22 cellular contexts compared by ENCODE assay signal in the genomic region with DNA sequence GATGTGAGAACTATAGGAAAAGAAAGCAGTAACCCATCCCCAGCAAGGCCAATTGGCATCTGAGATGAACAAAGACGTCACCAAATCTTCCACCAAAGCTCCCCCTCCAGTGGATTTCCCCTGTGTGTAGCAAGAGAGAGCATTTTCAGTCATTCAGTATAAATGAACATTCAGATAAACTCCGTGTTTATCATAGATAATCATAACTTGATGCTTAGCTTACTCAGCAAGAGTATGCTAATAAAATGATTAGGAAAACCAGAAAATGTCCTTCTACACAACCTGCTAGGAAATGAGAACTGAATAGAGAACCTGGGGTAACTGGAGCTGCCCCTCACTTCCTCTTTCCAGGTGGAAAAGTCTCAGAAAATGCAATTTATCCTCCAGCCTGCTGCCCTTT.
A peak's percentile ranks its signal among the peaks of the same experiment; 100 is the strongest.
DNase-seq lines count a peak whose midpoint lies in the region; ATAC-seq and TF ChIP-seq lines count a peak whose summit lies in the region.
"Had no signal": no experiment of that assay in that cellular context is flagged by ENCODE, and none has a peak within 500 bp of the region (broad histone marks: within the 10 kb centered on the region; RNA-seq: fewer than 3 reads in every experiment).

No MANE protein-coding gene starts in this region.

- intact Hi-C loops in ovary (cut with DNase I): no loop called here

- H3K4me3 ChIP-seq in GM12865 (ENCODE audit: low read depth, low read length): no peak overlapping the region
- H3K4me3 ChIP-seq in OCI-LY3 (ENCODE audit: low read length): no peak overlapping the region
- H3K4me3 ChIP-seq in ovary: no peak overlapping the region
- H3K4me3 ChIP-seq: testis had no signal

- H3K36me3 ChIP-seq in OCI-LY3 (replicated peaks; ENCODE audit: low read depth, low read length): no peaks in the 10 kb centered on the region
- no peaks in the 10 kb centered on the region for H3K36me3 ChIP-seq in ovary

- TF ChIP-seq CTCF in GM12865 (IDR thresholded peaks at IDR 0.05; ENCODE audit: insufficient read depth, low read depth, low read length, missing control alignments): no peak
- TF ChIP-seq CTCF in OCI-LY3 (IDR thresholded peaks at IDR 0.05; ENCODE audit: low read depth, low read length): no peak
- TF ChIP-seq CTCF in ovary (IDR thresholded peaks at IDR 0.05): no peak

- peak overlapping the region; percentile 65 for H3K4me2 ChIP-seq in OCI-LY3 (ENCODE audit: low read length)

- H3K9ac ChIP-seq in OCI-LY3 (ENCODE audit: low read length): no peak overlapping the region

- H3K79me2 ChIP-seq in OCI-LY3 (ENCODE audit: low read length): no peaks in the 10 kb centered on the region

- TF ChIP-seq EP300 in ovary (IDR thresholded peaks at IDR 0.05): no peak

- no peak overlapping the region for H2AFZ ChIP-seq in OCI-LY3 (ENCODE audit: low read depth, low read length)

- H3K27ac ChIP-seq in OCI-LY3 (ENCODE audit: low read length) (peak overlapping the region; percentile 65), ovary (no peak overlapping the region)
- H3K27ac ChIP-seq: testis had no signal

- H3K9me3 ChIP-seq in OCI-LY3 (ENCODE audit: insufficient read depth, low read length) (no peaks in the 10 kb centered on the region), ovary (no peaks in the 10 kb centered on the region)
- H3K9me3 ChIP-seq: testis had no signal

- DNase-seq in GM12865 (ENCODE audit: low read depth): peak; percentile 59
- DNase-seq in activated T-cell treated with anti-CD3 and anti-CD28 coated beads, Interleukin-2, amount 50 U/mL, for 48 hours: no peak
- DNase-seq in ovary: no peak
- no peak for DNase-seq in HuH-7 (ENCODE audit: low spot score)
- DNase-seq in DMS 273 treated with DMSO at 0.1 percent for 48 hours (lab: John Stamatoyannopoulos, UW): no peak
- DNase-seq: activated CD4-positive, alpha-beta T cell treated with anti-CD3 and anti-CD28 coated beads, Interleukin-2, amount 10 ng/mL, durations not matched to agents 7 days and 5 days; CD8-positive, alpha-beta memory T cell; central memory CD4-positive, alpha-beta T cell; H7; head of caudate nucleus; NCI-H1417; NCI-H2081 treated with DMSO at 0.1 percent for 48 hours; NCI-H446 treated with DMSO at 0.1 percent for 48 hours; OCI-M1; stimulated activated CD4-positive, alpha-beta T cell treated with anti-CD3 and anti-CD28 coated beads, Interleukin-4, amount 100 ng/mL, for 4 hours; stimulated activated naive CD4-positive, alpha-beta T cell treated with Interleukin-2 at 50 U/mL for 16 hours; testis had no signal

- H3K4me1 ChIP-seq in OCI-LY3 (ENCODE audit: low read length) (peaks cover 47% of the 10 kb centered on the region), ovary (ENCODE audit: insufficient read depth) (no peaks in the 10 kb centered on the region)
- H3K4me1 ChIP-seq: testis had no signal

- ATAC-seq in GM19395 (IDR thresholded peaks at IDR 0.05; ENCODE audit: unreplicated experiment) (peak; percentile 50), HG02884 (IDR thresholded peaks at IDR 0.05; ENCODE audit: unreplicated experiment) (peak; percentile 53)
- ATAC-seq: Right ventricle myocardium inferior, sciatic nerve had no signal

- WGBS in ovary, 3 donors: 42 to 70% (median 46%) methylated on average over 2 of the region's 2 CpGs

- TF ChIP-seq POLR2A in ovary (IDR thresholded peaks at IDR 0.05): no peak

- no peaks in the 10 kb centered on the region for H4K20me1 ChIP-seq in OCI-LY3 (ENCODE audit: insufficient read depth, low read length)

- H3K27me3 ChIP-seq in OCI-LY3 (ENCODE audit: low read depth, low read length): no peaks in the 10 kb centered on the region
- H3K27me3 ChIP-seq in ovary: no peaks in the 10 kb centered on the region
- H3K27me3 ChIP-seq: testis had no signal
